10 cellular contexts compared by ENCODE assay signal in the genomic region with DNA sequence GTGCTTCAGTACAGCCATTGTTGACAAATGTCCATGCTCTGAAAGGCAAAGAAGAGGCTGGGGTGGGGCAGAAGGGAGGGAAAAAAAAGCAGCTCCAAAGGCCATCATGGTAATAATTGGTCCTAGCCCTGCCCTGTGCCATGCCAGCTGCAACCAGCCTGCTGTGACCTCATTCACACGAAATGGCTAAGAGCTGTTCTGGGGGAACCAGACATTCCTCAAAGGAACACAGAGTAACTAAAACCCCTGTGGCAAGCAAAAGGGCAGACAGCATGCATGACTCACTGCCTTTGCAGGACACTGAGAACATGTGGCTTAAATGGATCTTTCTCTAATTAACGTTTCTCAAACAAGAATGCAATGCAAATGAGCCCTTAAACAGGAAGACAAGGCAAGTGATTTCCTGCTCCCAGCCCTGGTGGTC. TPM values are rescaled to one million over a fixed set of nuclear protein-coding genes. Genes with fewer than 3 reads are reported as not detected.
DNase-seq lines count a peak whose midpoint lies in the region; ATAC-seq, FAIRE-seq and TF ChIP-seq lines count a peak whose summit lies in the region.
"Had no signal": no experiment of that assay in that cellular context is flagged by ENCODE, and none has a peak within 500 bp of the region (broad histone marks: within the 10 kb centered on the region; RNA-seq: fewer than 3 reads in every experiment).

No MANE protein-coding gene starts in this region.

- peaks cover 8% of the 10 kb centered on the region for H3K4me1 ChIP-seq in keratinocyte (ENCODE audit: control insufficient read depth, extremely low read depth, insufficient read depth, low read length)

- no peaks in the 10 kb centered on the region for H3K9me3 ChIP-seq in keratinocyte (ENCODE audit: control insufficient read depth, low read depth, low read length)

- no peak for ATAC-seq in HG03521 (IDR thresholded peaks at IDR 0.05; ENCODE audit: unreplicated experiment)

- no peak overlapping the region for H3K9ac ChIP-seq in keratinocyte (ENCODE audit: control insufficient read depth, extremely low read depth, insufficient read depth, low read length)

- no peaks in the 10 kb centered on the region for H3K9me3 Mint-ChIP-seq in HFFc6
- H3K9me3 Mint-ChIP-seq: activated CD4-positive, alpha-beta T cell treated with anti-CD3 and anti-CD28 coated beads, Interleukin-2, amount 10 ng/mL, durations not matched to agents 7 days and 5 days; mesothelial cell of epicardium had no signal

- no peak overlapping the region for H3K4me3 ChIP-seq in keratinocyte (ENCODE audit: control insufficient read depth in 2 of 3, extremely low read depth in 1 of 3, insufficient read depth in 2 of 3, low read depth in 1 of 3, low read length in 3 of 3)

- H3K36me3 Mint-ChIP-seq in HFFc6 (ENCODE audit: low read depth), result no peaks in the 10 kb centered on the region
- H3K36me3 Mint-ChIP-seq: mesothelial cell of epicardium had no signal

- H3K27me3 Mint-ChIP-seq in HFFc6 (ENCODE audit: insufficient read depth), result peaks cover 13% of the 10 kb centered on the region

- H3K27ac ChIP-seq in keratinocyte (ENCODE audit: control insufficient read depth, insufficient read depth, low read length), result no peak overlapping the region

- no peak for TF ChIP-seq POLR2A in GM12892 (IDR thresholded peaks at IDR 0.05; ENCODE audit: low read depth, low read length)

- no peaks in the 10 kb centered on the region for H3K27me3 ChIP-seq in keratinocyte (ENCODE audit: control insufficient read depth, extremely low read depth, insufficient read depth, low read length)

- DNase-seq in AG08395 (ENCODE audit: low spot score), result peak; percentile 59
- DNase-seq in HFFc6, result peak; percentile 47
- DNase-seq in amniotic epithelial cell (ENCODE audit: low read depth), result peak; percentile 70
- no peak for DNase-seq in keratinocyte (ENCODE audit: low read depth, low spot score)
- DNase-seq in GM12892 (ENCODE audit: insufficient read length), result no peak
- no peak for DNase-seq in NCI-H1436 treated with DMSO at 0.1 percent for 48 hours (lab: John Stamatoyannopoulos, UW)
- no peak for DNase-seq in effector CD8-positive, alpha-beta T cell (lab: John Stamatoyannopoulos, UW)
- DNase-seq: activated CD4-positive, alpha-beta T cell treated with anti-CD3 and anti-CD28 coated beads, Interleukin-2, amount 10 ng/mL, durations not matched to agents 7 days and 5 days had no signal

- FAIRE-seq in keratinocyte (lab: Jason Lieb, UNC), result peak; percentile 55
- FAIRE-seq in GM12892 (lab: Jason Lieb, UNC), result no peak

- H3K4me1 Mint-ChIP-seq in HFFc6 (ENCODE audit: low read depth), result peaks cover 11% of the 10 kb centered on the region
- H3K4me1 Mint-ChIP-seq: activated CD4-positive, alpha-beta T cell treated with anti-CD3 and anti-CD28 coated beads, Interleukin-2, amount 10 ng/mL, durations not matched to agents 7 days and 5 days had no signal

- H3K9me1 ChIP-seq in keratinocyte (ENCODE audit: control insufficient read depth, extremely low read depth, insufficient read depth, low read length), result no peaks in the 10 kb centered on the region

- H3K4me3 Mint-ChIP-seq in HFFc6, result no peak overlapping the region
- H3K4me3 Mint-ChIP-seq: activated CD4-positive, alpha-beta T cell treated with anti-CD3 and anti-CD28 coated beads, Interleukin-2, amount 10 ng/mL, durations not matched to agents 7 days and 5 days; mesothelial cell of epicardium had no signal

- peak overlapping the region; percentile 2 for H3K4me2 ChIP-seq in keratinocyte (ENCODE audit: control insufficient read depth, extremely low read depth, insufficient read depth, low read depth, low read length)

- H3K36me3 ChIP-seq in keratinocyte (ENCODE audit: control insufficient read depth in 2 of 2, extremely low read depth in 1 of 2, insufficient read depth in 2 of 2, low read length in 2 of 2), result no peaks in the 10 kb centered on the region

- no peaks in the 10 kb centered on the region for H3K79me2 ChIP-seq in keratinocyte (ENCODE audit: control insufficient read depth, insufficient read depth, low read length)

- dilution Hi-C loops in keratinocyte (cut with MboI; ENCODE audit: extremely low pct_ligation_motif_present, low sequenced_read_pairs), result no loop called here

- H2AFZ ChIP-seq in keratinocyte (ENCODE audit: control insufficient read depth, low read length), result peak overlapping the region; percentile 0

- no peaks in the 10 kb centered on the region for H4K20me1 ChIP-seq in keratinocyte (ENCODE audit: control insufficient read depth, extremely low read depth, insufficient read depth, low read length)

- H3K27ac Mint-ChIP-seq in HFFc6, result no peak overlapping the region
- H3K27ac Mint-ChIP-seq: activated CD4-positive, alpha-beta T cell treated with anti-CD3 and anti-CD28 coated beads, Interleukin-2, amount 10 ng/mL, durations not matched to agents 7 days and 5 days; mesothelial cell of epicardium had no signal

- no peak for TF ChIP-seq CTCF in HFFc6 (IDR thresholded peaks at IDR 0.05)
- TF ChIP-seq CTCF in keratinocyte (optimal IDR thresholded peaks at IDR 0.05 in 1 of 3, IDR thresholded peaks at IDR 0.05 in 1 of 3, conservative IDR thresholded peaks at IDR 0.05 in 1 of 3; ENCODE audit: extremely low read depth in 1 of 3, insufficient read depth in 2 of 3, low read length in 3 of 3), result no peak

RNA-seq across cellular contexts. Expression of a gene that starts 42.3 kb away (rescaled TPM):
- not detected for total RNA-seq in HFFc6 (2021; fragmentation: NEBNext Ultra II Directional; extraction: Animal tissue kit (Norgen Biotek cat#: 25700))
- polyA plus RNA-seq in keratinocyte, result not detected in 3 replicates
- polyA plus RNA-seq in keratinocyte (2011; ENCODE audit: low read depth), result not detected
- not detected in 2 replicates for polyA plus RNA-seq in keratinocyte (2011; cell fraction: cytosol; rRNA removed)
- polyA plus RNA-seq in keratinocyte (2011; cell fraction: nucleus; rRNA removed), result not detected in 2 replicates
- polyA plus RNA-seq in keratinocyte (2012; ENCODE audit: low replicate concordance), result not detected in 2 replicates
- polyA minus RNA-seq in keratinocyte, result not detected in 3 replicates
- polyA minus RNA-seq in keratinocyte (2011; cell fraction: cytosol; rRNA and poly(A)+ RNA removed), result not detected
- not detected in 2 replicates for polyA minus RNA-seq in keratinocyte (2011; cell fraction: nucleus; rRNA and poly(A)+ RNA removed)
- polyA plus RNA-seq in GM12892 (2012; ENCODE audit: missing spikeins), result not detected
- total RNA-seq: activated CD4-positive, alpha-beta T cell treated with anti-CD3 and anti-CD28 coated beads, Interleukin-2, amount 10 ng/mL, durations not matched to agents 7 days and 5 days had no signal

RNA-seq across cellular contexts. Expression of a gene that starts 46.0 kb away (rescaled TPM):
- not detected for total RNA-seq in HFFc6 (2021; fragmentation: NEBNext Ultra II Directional; extraction: Animal tissue kit (Norgen Biotek cat#: 25700))
- not detected in 3 replicates for polyA plus RNA-seq in keratinocyte
- polyA plus RNA-seq in keratinocyte (2011; ENCODE audit: low read depth), result not detected
- not detected in 2 replicates for polyA plus RNA-seq in keratinocyte (2011; cell fraction: cytosol; rRNA removed)
- polyA plus RNA-seq in keratinocyte (2011; cell fraction: nucleus; rRNA removed), result not detected in 2 replicates
- polyA plus RNA-seq in keratinocyte (2012; ENCODE audit: low replicate concordance), result not detected in 2 replicates
- polyA minus RNA-seq in keratinocyte, result not detected in 3 replicates
- polyA minus RNA-seq in keratinocyte (2011; cell fraction: cytosol; rRNA and poly(A)+ RNA removed), result not detected
- not detected in 2 replicates for polyA minus RNA-seq in keratinocyte (2011; cell fraction: nucleus; rRNA and poly(A)+ RNA removed)
- not detected for polyA plus RNA-seq in GM12892 (2012; ENCODE audit: missing spikeins)

Comparison
In these comparisons a context has a peak if more than half of its experiments do, and no peak if none do; other contexts are left out.
1. DNase-seq: peak in AG08395 (single experiment), HFFc6 (single experiment) and amniotic epithelial cell (single experiment); none in keratinocyte (single experiment), GM12892 (single experiment), NCI-H1436 treated with DMSO at 0.1 percent for 48 hours (single experiment) and effector CD8-positive, alpha-beta T cell (single experiment).